Comparison of ENCODE assay signal across 11 cellular contexts in the genomic region with DNA sequence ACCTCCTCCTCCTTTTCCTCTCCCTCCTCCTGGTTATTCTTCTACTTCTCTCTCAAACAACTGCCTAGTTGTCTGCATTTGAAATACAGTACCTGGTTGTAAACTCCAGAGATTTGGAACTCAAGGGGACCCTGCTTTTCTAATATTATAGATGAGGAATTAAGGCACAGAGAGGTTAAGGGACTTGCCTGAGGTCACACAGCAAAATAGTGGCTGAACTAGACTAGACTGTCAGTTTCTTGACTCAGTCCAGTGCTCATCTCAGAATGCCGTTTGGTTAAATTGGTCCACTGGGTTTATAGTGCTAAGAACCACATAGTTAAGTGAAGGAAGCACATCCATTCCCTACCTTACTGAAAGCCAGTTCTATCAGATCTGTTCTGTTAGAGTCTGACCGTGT.
"Had no signal": no experiment of that assay in that cellular context is flagged by ENCODE, and none has a peak within 500 bp of the region (broad histone marks: within the 10 kb centered on the region; RNA-seq: fewer than 3 reads in every experiment).

No MANE protein-coding gene starts in this region.

- H3K4me2 ChIP-seq: KMS-11 had no signal

- H3K27ac ChIP-seq: GM23248, HL-60, KMS-11 had no signal

- DNase-seq: GM23248, GOT3, HCEC 1CT, HFFc6, IMR-90, Karpas-422, KBM-7 had no signal

- FAIRE-seq: H54 had no signal

- H3K27ac Mint-ChIP-seq: H9, HFFc6 had no signal

- H2AFZ ChIP-seq: GM23248 had no signal

- H3K4me3 ChIP-seq: GM23248 had no signal

- H3K4me1 Mint-ChIP-seq: H9 had no signal

- H3K4me3 Mint-ChIP-seq: H9, HFFc6 had no signal

- H3K9ac ChIP-seq: GM23248, KMS-11 had no signal
